In genomic region chr10:63115732-63116383, GRCh38 we compare ENCODE assay signal across 11 cellular contexts. TPM values are rescaled to one million over a fixed set of nuclear protein-coding genes. Genes with fewer than 3 reads are reported as not detected.
DNase-seq lines count a peak whose midpoint lies in the region; ATAC-seq and TF ChIP-seq lines count a peak whose summit lies in the region.
"Had no signal": no experiment of that assay in that cellular context is flagged by ENCODE, and none has a peak within 500 bp of the region (broad histone marks: within the 10 kb centered on the region; RNA-seq: fewer than 3 reads in every experiment).

No MANE protein-coding gene starts in this region.

- no peaks in the 10 kb centered on the region for H3K9me2 ChIP-seq in hepatocyte (replicated peaks; ENCODE audit: insufficient read depth)

- H3K36me3 ChIP-seq in hepatocyte (replicated peaks; ENCODE audit: insufficient read depth, low read depth) (no peaks in the 10 kb centered on the region), rectal smooth muscle tissue (ENCODE audit: control insufficient read depth, insufficient read depth, low read length) (no peaks in the 10 kb centered on the region)

- no peaks in the 10 kb centered on the region for H3K79me2 ChIP-seq in hepatocyte

- ATAC-seq in activated CD8-positive, alpha-beta T cell treated with anti-CD3 and anti-CD28 coated beads for 36 hours, result no peak
- no peak for ATAC-seq in HG03108 (IDR thresholded peaks at IDR 0.05; ENCODE audit: unreplicated experiment)
- ATAC-seq: activated CD4-positive, alpha-beta T cell treated with anti-CD3 and anti-CD28 coated beads for 36 hours had no signal

- H3K4me1 ChIP-seq in hepatocyte (ENCODE audit: insufficient read depth), result no peaks in the 10 kb centered on the region
- peaks cover 4% of the 10 kb centered on the region for H3K4me1 ChIP-seq in rectal smooth muscle tissue (ENCODE audit: control insufficient read depth, insufficient read depth, low read length)

- TF ChIP-seq CTCF in cardiac fibroblast (IDR thresholded peaks at IDR 0.05; ENCODE audit: low read depth, low read length) (peak; percentile 0), hepatocyte (IDR thresholded peaks at IDR 0.05; ENCODE audit: poor library complexity) (no peak)
- TF ChIP-seq CTCF in activated CD8-positive, alpha-beta T cell treated with anti-CD3 and anti-CD28 coated beads for 36 hours (IDR thresholded peaks at IDR 0.05), result no peak

- H3K4me1 Mint-ChIP-seq in activated CD8-positive, alpha-beta T cell treated with anti-CD3 and anti-CD28 coated beads for 36 hours (ENCODE audit: low read depth), result no peaks in the 10 kb centered on the region
- H3K4me1 Mint-ChIP-seq: activated CD4-positive, alpha-beta T cell treated with anti-CD3 and anti-CD28 coated beads for 36 hours had no signal

- intact Hi-C loops in activated CD8-positive, alpha-beta T cell treated with anti-CD3 and anti-CD28 coated beads for 36 hours (cut with micrococcal nuclease), result no loop called here

- CTCF ChIA-PET in activated CD8-positive, alpha-beta T cell treated with anti-CD3 and anti-CD28 coated beads for 36 hours (lab: Charles Lee), result no interaction called here

- no peaks in the 10 kb centered on the region for H3K36me3 Mint-ChIP-seq in activated CD8-positive, alpha-beta T cell treated with anti-CD3 and anti-CD28 coated beads for 36 hours (ENCODE audit: low read depth)

- H3K27me3 Mint-ChIP-seq in activated CD8-positive, alpha-beta T cell treated with anti-CD3 and anti-CD28 coated beads for 36 hours, result no peaks in the 10 kb centered on the region

- H3K9ac ChIP-seq in rectal smooth muscle tissue (ENCODE audit: low read length), result no peak overlapping the region

- H3K4me2 ChIP-seq in hepatocyte, result no peak overlapping the region

- POLR2A ChIA-PET in activated CD8-positive, alpha-beta T cell treated with anti-CD3 and anti-CD28 coated beads for 36 hours (lab: Charles Lee), result interaction anchor here (1.7 kb wide), 1 partner anchor 17 kb away, joined by 4 read pairs; the partner anchor contains the start of gene NRBF2

- 70% methylated on average over 7 of the region's 7 CpGs for WGBS in hepatocyte (ENCODE audit: low lambda C conversion rate, missing lambda C conversion rate)

- no peak overlapping the region for H3K4me3 ChIP-seq in cardiac fibroblast (replicated peaks in 1 of 2; ENCODE audit: low read depth in 2 of 2, low read length in 2 of 2)
- H3K4me3 ChIP-seq in hepatocyte, result no peak overlapping the region
- peak overlapping the region; percentile 5 for H3K4me3 ChIP-seq in rectal smooth muscle tissue (ENCODE audit: low read length)

- H3K27ac ChIP-seq in hepatocyte, result no peak overlapping the region
- peak overlapping the region; percentile 70 for H3K27ac ChIP-seq in rectal smooth muscle tissue (ENCODE audit: low read depth, low read length)

- H2AFZ ChIP-seq in hepatocyte, result no peak overlapping the region

- no peaks in the 10 kb centered on the region for H3K27me3 ChIP-seq in hepatocyte
- no peaks in the 10 kb centered on the region for H3K27me3 ChIP-seq in rectal smooth muscle tissue (ENCODE audit: control insufficient read depth, insufficient read depth, low read length)

- H3K9me3 Mint-ChIP-seq in activated CD8-positive, alpha-beta T cell treated with anti-CD3 and anti-CD28 coated beads for 36 hours, result no peaks in the 10 kb centered on the region

- DNase-seq in EL (peak; percentile 57), cardiac fibroblast (ENCODE audit: low read depth in 2 of 2) (peak; percentile 98), hepatocyte (ENCODE audit: low spot score) (peak; percentile 48), T-helper 2 cell (no peak)
- no peak for DNase-seq in activated CD8-positive, alpha-beta T cell treated with anti-CD3 and anti-CD28 coated beads for 36 hours
- no peak for DNase-seq in activated effector memory CD4-positive, alpha-beta T cell treated with anti-CD3 and anti-CD28 coated beads, Interleukin-2, amount 50 U/mL, for 16 hours
- DNase-seq: activated CD4-positive, alpha-beta T cell treated with anti-CD3 and anti-CD28 coated beads for 36 hours; DND-41; NCI-H345 had no signal

- no peak overlapping the region for H3K27ac Mint-ChIP-seq in activated CD8-positive, alpha-beta T cell treated with anti-CD3 and anti-CD28 coated beads for 36 hours
- H3K27ac Mint-ChIP-seq: activated CD4-positive, alpha-beta T cell treated with anti-CD3 and anti-CD28 coated beads for 36 hours had no signal

- H3K4me3 Mint-ChIP-seq in activated CD8-positive, alpha-beta T cell treated with anti-CD3 and anti-CD28 coated beads for 36 hours, result no peak overlapping the region
- H3K4me3 Mint-ChIP-seq: activated CD4-positive, alpha-beta T cell treated with anti-CD3 and anti-CD28 coated beads for 36 hours had no signal

- no peaks in the 10 kb centered on the region for H3K9me3 ChIP-seq in hepatocyte (ENCODE audit: low read depth)

- no peaks in the 10 kb centered on the region for H4K20me1 ChIP-seq in hepatocyte (ENCODE audit: insufficient read depth, poor library complexity, severe bottlenecking)

RNA-seq across cellular contexts. Expression of gene NRBF2, which starts 17.3 kb away (rescaled TPM):
- 35.6 and 42.7 TPM in 2 replicates for total RNA-seq in hepatocyte
- 40.8 and 44.5 TPM in 2 replicates for polyA plus RNA-seq in hepatocyte
- 10 to 100 TPM; 23.1 to 24.1 TPM for total RNA-seq in activated CD8-positive, alpha-beta T cell treated with anti-CD3 and anti-CD28 coated beads for 36 hours

Comparison
In these comparisons a context has a peak if more than half of its experiments do, and no peak if none do; other contexts are left out.
1. DNase-seq: peak in EL (single experiment), cardiac fibroblast (2 of 2) and hepatocyte (single experiment); none in activated CD8-positive, alpha-beta T cell treated with anti-CD3 and anti-CD28 coated beads for 36 hours (single experiment), activated effector memory CD4-positive, alpha-beta T cell treated with anti-CD3 and anti-CD28 coated beads, Interleukin-2, amount 50 U/mL, for 16 hours (single experiment) and T-helper 2 cell (0 of 5).